Comparison of ENCODE assay signal across 1 cellular context in genomic region chr4:65393078-65393477, GRCh38.
TF ChIP-seq lines count a peak whose summit lies in the region.

No MANE protein-coding gene starts in this region.

TF ChIP-seq in GM12878, 131 proteins besides CTCF, POLR2A, EP300 and RAD21 (continued from another document):
- TF ChIP-seq, protein P1, sequence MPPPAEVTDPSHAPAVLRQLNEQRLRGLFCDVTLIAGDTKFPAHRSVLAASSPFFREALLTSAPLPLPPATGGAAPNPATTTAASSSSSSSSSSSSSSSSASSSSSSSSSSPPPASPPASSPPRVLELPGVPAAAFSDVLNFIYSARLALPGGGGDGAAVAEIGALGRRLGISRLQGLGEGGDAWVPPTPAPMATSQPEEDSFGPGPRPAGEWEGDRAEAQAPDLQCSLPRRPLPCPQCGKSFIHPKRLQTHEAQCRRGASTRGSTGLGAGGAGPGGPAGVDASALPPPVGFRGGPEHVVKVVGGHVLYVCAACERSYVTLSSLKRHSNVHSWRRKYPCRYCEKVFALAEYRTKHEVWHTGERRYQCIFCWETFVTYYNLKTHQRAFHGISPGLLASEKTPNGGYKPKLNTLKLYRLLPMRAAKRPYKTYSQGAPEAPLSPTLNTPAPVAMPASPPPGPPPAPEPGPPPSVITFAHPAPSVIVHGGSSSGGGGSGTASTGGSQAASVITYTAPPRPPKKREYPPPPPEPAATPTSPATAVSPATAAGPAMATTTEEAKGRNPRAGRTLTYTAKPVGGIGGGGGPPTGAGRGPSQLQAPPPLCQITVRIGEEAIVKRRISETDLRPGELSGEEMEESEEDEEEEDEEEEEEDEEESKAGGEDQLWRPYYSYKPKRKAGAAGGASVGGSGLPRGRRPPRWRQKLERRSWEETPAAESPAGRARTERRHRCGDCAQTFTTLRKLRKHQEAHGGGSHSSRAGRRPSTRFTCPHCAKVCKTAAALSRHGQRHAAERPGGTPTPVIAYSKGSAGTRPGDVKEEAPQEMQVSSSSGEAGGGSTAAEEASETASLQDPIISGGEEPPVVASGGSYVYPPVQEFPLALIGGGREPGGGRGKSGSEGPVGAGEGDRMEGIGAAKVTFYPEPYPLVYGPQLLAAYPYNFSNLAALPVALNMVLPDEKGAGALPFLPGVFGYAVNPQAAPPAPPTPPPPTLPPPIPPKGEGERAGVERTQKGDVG (CRISPR knock-in tag; IDR thresholded peaks at IDR 0.05), result no peak
- TF ChIP-seq MEF2B (IDR thresholded peaks at IDR 0.05; ENCODE audit: partially characterized antibody, poor library complexity, severe bottlenecking) (no peak), EGR1 (IDR thresholded peaks at IDR 0.05; ENCODE audit: borderline replicate concordance in 1 of 2, low read depth in 2 of 2, low read length in 2 of 2) (no peak), E2F4 (IDR thresholded peaks at IDR 0.05; ENCODE audit: low read depth, low read length) (no peak), ZBTB11 (CRISPR knock-in tag; IDR thresholded peaks at IDR 0.05) (no peak), ZZZ3 (IDR thresholded peaks at IDR 0.05; ENCODE audit: control insufficient read depth, insufficient read length, low read depth) (no peak), ZNF592 (IDR thresholded peaks at IDR 0.05) (no peak), BACH1 (IDR thresholded peaks at IDR 0.05; ENCODE audit: borderline replicate concordance) (no peak), KAT2A (conservative IDR thresholded peaks at IDR 0.05; ENCODE audit: control insufficient read depth, low read depth, low read length) (no peak), FOS (IDR thresholded peaks at IDR 0.05; ENCODE audit: borderline replicate concordance, extremely low read depth, insufficient read length) (no peak), HDAC2 (IDR thresholded peaks at IDR 0.05) (no peak), E2F8 (IDR thresholded peaks at IDR 0.05; ENCODE audit: low read depth, partially characterized antibody) (no peak)
- TF ChIP-seq, protein P2, sequence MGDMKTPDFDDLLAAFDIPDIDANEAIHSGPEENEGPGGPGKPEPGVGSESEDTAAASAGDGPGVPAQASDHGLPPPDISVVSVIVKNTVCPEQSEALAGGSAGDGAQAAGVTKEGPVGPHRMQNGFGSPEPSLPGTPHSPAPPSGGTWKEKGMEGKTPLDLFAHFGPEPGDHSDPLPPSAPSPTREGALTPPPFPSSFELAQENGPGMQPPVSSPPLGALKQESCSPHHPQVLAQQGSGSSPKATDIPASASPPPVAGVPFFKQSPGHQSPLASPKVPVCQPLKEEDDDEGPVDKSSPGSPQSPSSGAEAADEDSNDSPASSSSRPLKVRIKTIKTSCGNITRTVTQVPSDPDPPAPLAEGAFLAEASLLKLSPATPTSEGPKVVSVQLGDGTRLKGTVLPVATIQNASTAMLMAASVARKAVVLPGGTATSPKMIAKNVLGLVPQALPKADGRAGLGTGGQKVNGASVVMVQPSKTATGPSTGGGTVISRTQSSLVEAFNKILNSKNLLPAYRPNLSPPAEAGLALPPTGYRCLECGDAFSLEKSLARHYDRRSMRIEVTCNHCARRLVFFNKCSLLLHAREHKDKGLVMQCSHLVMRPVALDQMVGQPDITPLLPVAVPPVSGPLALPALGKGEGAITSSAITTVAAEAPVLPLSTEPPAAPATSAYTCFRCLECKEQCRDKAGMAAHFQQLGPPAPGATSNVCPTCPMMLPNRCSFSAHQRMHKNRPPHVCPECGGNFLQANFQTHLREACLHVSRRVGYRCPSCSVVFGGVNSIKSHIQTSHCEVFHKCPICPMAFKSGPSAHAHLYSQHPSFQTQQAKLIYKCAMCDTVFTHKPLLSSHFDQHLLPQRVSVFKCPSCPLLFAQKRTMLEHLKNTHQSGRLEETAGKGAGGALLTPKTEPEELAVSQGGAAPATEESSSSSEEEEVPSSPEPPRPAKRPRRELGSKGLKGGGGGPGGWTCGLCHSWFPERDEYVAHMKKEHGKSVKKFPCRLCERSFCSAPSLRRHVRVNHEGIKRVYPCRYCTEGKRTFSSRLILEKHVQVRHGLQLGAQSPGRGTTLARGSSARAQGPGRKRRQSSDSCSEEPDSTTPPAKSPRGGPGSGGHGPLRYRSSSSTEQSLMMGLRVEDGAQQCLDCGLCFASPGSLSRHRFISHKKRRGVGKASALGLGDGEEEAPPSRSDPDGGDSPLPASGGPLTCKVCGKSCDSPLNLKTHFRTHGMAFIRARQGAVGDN (IDR thresholded peaks at IDR 0.05), result no peak
